Comparison of ENCODE assay signal across 8 cellular contexts in genomic region chr5:168579206-168579986, GRCh38. TPM values are rescaled to one million over a fixed set of nuclear protein-coding genes. Genes with fewer than 3 reads are reported as not detected.
DNase-seq lines count a peak whose midpoint lies in the region; ATAC-seq and TF ChIP-seq lines count a peak whose summit lies in the region.

TSS of gene PANK3 (minus strand) at chr5:168579368. CDS start at chr5:168579283, 85 bp downstream.

- ATAC-seq in GM19328 (IDR thresholded peaks at IDR 0.05; ENCODE audit: unreplicated experiment) (peak; percentile 91), HG03520 (IDR thresholded peaks at IDR 0.05; ENCODE audit: unreplicated experiment) (peak; percentile 89)

- peak within 1 kb of the TSS; percentile 93 for H3K4me2 ChIP-seq in BLaER1

- POLR2A ChIA-PET in activated CD4-positive, alpha-beta T cell treated with anti-CD3 and anti-CD28 coated beads, Interleukin-2, amount 10 ng/mL, durations not matched to agents 7 days and 5 days (lab: Charles Lee): no interaction called here

- CTCF ChIA-PET in activated CD4-positive, alpha-beta T cell treated with anti-CD3 and anti-CD28 coated beads, Interleukin-2, amount 10 ng/mL, durations not matched to agents 7 days and 5 days (lab: Charles Lee): interaction anchor here (0.6 kb wide), 1 partner anchor 1392 kb away, joined by 3 read pairs; no protein-coding TSS in a partner anchor

- H3K36me3 ChIP-seq in BLaER1: peaks cover 27% of the 10 kb centered on the region

- no peaks in the 10 kb centered on the region for H3K27me3 Mint-ChIP-seq in activated CD4-positive, alpha-beta T cell treated with anti-CD3 and anti-CD28 coated beads, Interleukin-2, amount 10 ng/mL, durations not matched to agents 7 days and 5 days

- H3K27me3 ChIP-seq in BLaER1: no peaks in the 10 kb centered on the region
- H3K27me3 ChIP-seq in layer of hippocampus (ENCODE audit: control insufficient read depth, insufficient read depth, low read length): no peaks in the 10 kb centered on the region

- peaks cover 24% of the 10 kb centered on the region for H3K4me1 ChIP-seq in BLaER1

- peak within 1 kb of the TSS; percentile 95 for H3K4me3 ChIP-seq in BLaER1
- peak within 1 kb of the TSS; percentile 83 for H3K4me3 ChIP-seq in coronary artery

- H3K9me3 ChIP-seq in BLaER1: peaks cover 20% of the 10 kb centered on the region

- DNase-seq in NCI-H69 (lab: John Stamatoyannopoulos, UW) (peak; percentile 100), coronary artery (ENCODE audit: low spot score) (peak; percentile 100)
- DNase-seq in activated CD4-positive, alpha-beta T cell treated with anti-CD3 and anti-CD28 coated beads, Interleukin-2, amount 10 ng/mL, durations not matched to agents 7 days and 5 days: peak; percentile 97
- peak; percentile 90 to 94 for DNase-seq in stimulated activated CD4-positive, alpha-beta T cell treated with anti-CD3 and anti-CD28 coated beads, Interleukin-1b, Interleukin-23, amount 100 ng/mL, for 4 hours (ENCODE audit: low read depth in 2 of 2)

- peak within 1 kb of the TSS; percentile 97 for H3K27ac Mint-ChIP-seq in activated CD4-positive, alpha-beta T cell treated with anti-CD3 and anti-CD28 coated beads, Interleukin-2, amount 10 ng/mL, durations not matched to agents 7 days and 5 days

- H3K36me3 Mint-ChIP-seq in activated CD4-positive, alpha-beta T cell treated with anti-CD3 and anti-CD28 coated beads, Interleukin-2, amount 10 ng/mL, durations not matched to agents 7 days and 5 days (ENCODE audit: low read depth): peaks cover 12% of the 10 kb centered on the region

- no peak for TF ChIP-seq CTCF in coronary artery (IDR thresholded peaks at IDR 0.05)

- H3K27ac ChIP-seq in BLaER1 (peak within 1 kb of the TSS; percentile 97), coronary artery (peak within 1 kb of the TSS; percentile 92 to 95), layer of hippocampus (ENCODE audit: low read depth, low read length) (peak within 1 kb of the TSS; percentile 93)

- H3K9me3 Mint-ChIP-seq in activated CD4-positive, alpha-beta T cell treated with anti-CD3 and anti-CD28 coated beads, Interleukin-2, amount 10 ng/mL, durations not matched to agents 7 days and 5 days: peaks cover 6% of the 10 kb centered on the region

- H3K9ac ChIP-seq in BLaER1: peak within 1 kb of the TSS; percentile 98

- H3K4me3 Mint-ChIP-seq in activated CD4-positive, alpha-beta T cell treated with anti-CD3 and anti-CD28 coated beads, Interleukin-2, amount 10 ng/mL, durations not matched to agents 7 days and 5 days: peak within 1 kb of the TSS; percentile 85

- peaks cover 43% of the 10 kb centered on the region for H3K4me1 Mint-ChIP-seq in activated CD4-positive, alpha-beta T cell treated with anti-CD3 and anti-CD28 coated beads, Interleukin-2, amount 10 ng/mL, durations not matched to agents 7 days and 5 days

- peaks cover 48% of the 10 kb centered on the region for H4K20me1 ChIP-seq in BLaER1

RNA-seq across cellular contexts. Expression of gene PANK3, which starts in this region (rescaled TPM):
- total RNA-seq in activated CD4-positive, alpha-beta T cell treated with anti-CD3 and anti-CD28 coated beads, Interleukin-2, amount 10 ng/mL, durations not matched to agents 7 days and 5 days: 10 to 100 TPM; 42.4 to 47.3 TPM

Comparison
In these comparisons a context has a peak if more than half of its experiments do, and no peak if none do; other contexts are left out.
1. Peak in every context shown above with its lines: DNase-seq, ATAC-seq, H3K4me3 ChIP-seq and H3K27ac ChIP-seq.